Comparison of ENCODE assay signal across 8 cellular contexts in the genomic region with DNA sequence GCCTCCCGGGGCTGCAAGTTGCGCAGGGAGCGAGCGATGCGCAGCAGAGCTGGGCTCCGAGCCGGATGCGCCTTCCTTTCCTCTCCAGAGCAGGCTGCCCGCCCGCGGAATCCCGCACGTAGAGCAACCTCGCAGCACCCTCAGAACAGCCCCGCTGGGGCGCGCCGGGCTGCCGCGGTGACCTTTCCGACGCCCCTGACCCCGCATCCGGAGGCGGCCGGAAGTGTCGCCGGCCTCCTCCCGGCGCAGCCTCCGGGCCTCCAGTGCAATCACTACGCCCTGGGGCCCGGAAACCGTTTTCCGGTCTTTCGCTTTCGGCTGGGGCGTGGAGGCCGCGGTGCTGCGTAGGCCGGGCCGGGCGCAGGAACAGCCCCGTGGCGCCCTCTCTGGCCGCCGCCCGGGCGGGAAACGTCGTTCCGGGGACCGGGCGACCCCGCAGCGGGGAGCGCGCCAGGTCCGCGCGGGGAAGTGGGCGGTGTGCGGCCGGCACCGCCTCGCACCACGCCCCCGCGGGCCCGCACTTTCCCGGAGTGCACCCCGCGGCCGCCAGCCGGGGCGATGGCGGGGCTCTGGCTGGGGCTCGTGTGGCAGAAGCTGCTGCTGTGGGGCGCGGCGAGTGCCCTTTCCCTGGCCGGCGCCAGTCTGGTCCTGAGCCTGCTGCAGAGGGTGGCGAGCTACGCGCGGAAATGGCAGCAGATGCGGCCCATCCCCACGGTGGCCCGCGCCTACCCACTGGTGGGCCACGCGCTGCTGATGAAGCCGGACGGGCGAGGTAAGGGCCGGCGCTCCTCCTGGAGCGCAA. TPM values are rescaled to one million over a fixed set of nuclear protein-coding genes. Genes with fewer than 3 reads are reported as not detected.
DNase-seq lines count a peak whose midpoint lies in the region; ATAC-seq and TF ChIP-seq lines count a peak whose summit lies in the region.

A gene (plus strand): TSS at position 302 of the 802 bp plus-strand sequence. CDS start 257 bp downstream, at position 559.

- CTCF ChIA-PET in Panc1 (lab: Charles Lee): interaction anchor here (0.8 kb wide), 1 partner anchor 1550 kb away, joined by 3 read pairs; no protein-coding TSS in a partner anchor

- in situ Hi-C loops in Panc1 (cut with HindIII; ENCODE audit: low pct_unique_long_range_greater_than_20kb, low sequenced_read_pairs): no loop called here

- H3K27me3 ChIP-seq in Panc1 (ENCODE audit: control insufficient read depth, insufficient read depth, low read length) (no peaks in the 10 kb centered on the region), fibroblast of lung (ENCODE audit: control insufficient read depth, insufficient read depth, low read length) (no peaks in the 10 kb centered on the region)

- H2AFZ ChIP-seq in fibroblast of lung (ENCODE audit: low read length): peak within 1 kb of the TSS; percentile 94

- peak within 1 kb of the TSS; percentile 95 to 98 (median 97) for H3K27ac Mint-ChIP-seq in naive thymus-derived CD8-positive, alpha-beta T cell

- H3K4me2 ChIP-seq in fibroblast of lung (ENCODE audit: extremely low read depth, insufficient read depth, low read length): peak within 1 kb of the TSS; percentile 85

- DNase-seq in CMK (ENCODE audit: low read depth): peak; percentile 58
- DNase-seq in Panc1 (ENCODE audit: low read depth, low spot score): peak; percentile 8
- peak; percentile 79 for DNase-seq in activated T-helper 1 cell treated with Interleukin-2 at 50 U/mL for 16 hours (ENCODE audit: low read depth)
- DNase-seq in fibroblast of lung (ENCODE audit: low read depth in 2 of 2): peak; percentile 79 to 85
- peak; percentile 62 to 92 (median 86) for DNase-seq in naive thymus-derived CD8-positive, alpha-beta T cell
- peak; percentile 86 for DNase-seq in stimulated activated naive CD4-positive, alpha-beta T cell treated with Interleukin-2 at 50 U/mL for 16 hours (lab: John Stamatoyannopoulos, UW)

- H3K9me3 ChIP-seq in Panc1 (ENCODE audit: control insufficient read depth, insufficient read depth, low read depth, low read length): no peaks in the 10 kb centered on the region
- H3K9me3 ChIP-seq in fibroblast of lung (ENCODE audit: control insufficient read depth, insufficient read depth, low read depth, low read length): no peaks in the 10 kb centered on the region

- peak; percentile 71 for TF ChIP-seq CTCF in Panc1 (IDR thresholded peaks at IDR 0.05)
- peak in 1 of 2 donors; percentile 11 for TF ChIP-seq CTCF in fibroblast of lung (conservative IDR thresholded peaks at IDR 0.05 in 1 of 2, IDR thresholded peaks at IDR 0.05 in 1 of 2; ENCODE audit: low read depth in 1 of 2, low read length in 2 of 2)

- H4K20me1 ChIP-seq in fibroblast of lung (ENCODE audit: control insufficient read depth, extremely low read depth, insufficient read depth, low read length): no peaks in the 10 kb centered on the region

- H3K27me3 Mint-ChIP-seq in naive thymus-derived CD8-positive, alpha-beta T cell: no peaks in the 10 kb centered on the region

- POLR2A ChIA-PET in Panc1 (lab: Charles Lee): interaction anchor here (0.6 kb wide), 2 partner anchors 24 to 765 kb away, joined by 3 to 5 read pairs; a partner anchor contains a TSS
- POLR2A ChIA-PET in naive thymus-derived CD8-positive, alpha-beta T cell (lab: Charles Lee): interaction anchor here (0.6 to 2.7 kb wide), 10 partner anchors 11 to 1366 kb away, joined by 3 to 23 read pairs (median 4); a partner anchor contains a TSS

- H3K27ac ChIP-seq in Panc1 (ENCODE audit: low read length): peak within 1 kb of the TSS; percentile 21; the same call in 1 of the 2 replicates
- peak within 1 kb of the TSS; percentile 75 for H3K27ac ChIP-seq in fibroblast of lung (ENCODE audit: insufficient read depth, low read length)

- intact Hi-C loops in Panc1 (cut with micrococcal nuclease; ENCODE audit: unreplicated experiment): no loop called here

- peak within 1 kb of the TSS; percentile 88 for H3K9ac ChIP-seq in fibroblast of lung (ENCODE audit: insufficient read depth, low read length)

- ATAC-seq in GM19324 (IDR thresholded peaks at IDR 0.05; ENCODE audit: low FRiP score, unreplicated experiment): peak; percentile 87
- ATAC-seq in HG03457 (IDR thresholded peaks at IDR 0.05; ENCODE audit: unreplicated experiment): peak; percentile 87
- ATAC-seq in Panc1: peak; percentile 91
- peak; percentile 78 to 81 for ATAC-seq in naive thymus-derived CD8-positive, alpha-beta T cell

- H3K79me2 ChIP-seq in fibroblast of lung (ENCODE audit: control insufficient read depth, insufficient read depth, low read length): peaks cover 1% of the 10 kb centered on the region

- H3K4me1 Mint-ChIP-seq in naive thymus-derived CD8-positive, alpha-beta T cell: peaks cover 16 to 58% (median 47%) of the 10 kb centered on the region in 4 donors

- H3K36me3 Mint-ChIP-seq in naive thymus-derived CD8-positive, alpha-beta T cell: peaks cover 4 to 20% (median 9%) of the 10 kb centered on the region in 3 donors

- H3K4me3 ChIP-seq in Panc1 (ENCODE audit: low read depth in 2 of 2, low read length in 2 of 2) (peak within 1 kb of the TSS; percentile 60 to 63), fibroblast of lung (replicated peaks in 1 of 4; ENCODE audit: control extremely low read depth in 1 of 4, insufficient read depth in 1 of 4, low read depth in 3 of 4, low read length in 4 of 4) (peak within 1 kb of the TSS; percentile 50 to 85 (median 84))

- H3K9me3 Mint-ChIP-seq in naive thymus-derived CD8-positive, alpha-beta T cell: no peaks in the 10 kb centered on the region

- peak within 1 kb of the TSS; percentile 87 to 95 (median 92) for H3K4me3 Mint-ChIP-seq in naive thymus-derived CD8-positive, alpha-beta T cell

- no peaks in the 10 kb centered on the region for H3K36me3 ChIP-seq in Panc1 (ENCODE audit: control insufficient read depth, insufficient read depth, low read length)
- H3K36me3 ChIP-seq in fibroblast of lung (ENCODE audit: control insufficient read depth, insufficient read depth, low read length): peaks cover 3% of the 10 kb centered on the region

- no TSS peak for BruUV-seq in Panc1 (replicated peaks; lab: Mats Ljungman, UMichigan)

- H3K4me1 ChIP-seq in Panc1 (ENCODE audit: control insufficient read depth, insufficient read depth, low read length) (no peaks in the 10 kb centered on the region; the same call in 1 of the 2 replicates), fibroblast of lung (ENCODE audit: control insufficient read depth, extremely low read depth, insufficient read depth, low read length) (no peaks in the 10 kb centered on the region)

RNA-seq across cellular contexts. Expression of the gene that starts here (rescaled TPM):
- total RNA-seq in Panc1 (2021; ENCODE audit: unreplicated experiment) (1.1 TPM), fibroblast of lung (27.2 and 37.8 TPM in 2 replicates)
- polyA plus RNA-seq in Panc1 (2012; ENCODE audit: insufficient read length): 0.48 TPM
- polyA plus RNA-seq in fibroblast of lung: 8.2 and 17.2 TPM in 2 replicates
- 4.5 and 9.0 TPM in 2 replicates for polyA plus RNA-seq in fibroblast of lung (2012)
- 0.86 and 1.7 TPM in 2 replicates for polyA minus RNA-seq in fibroblast of lung (ENCODE audit: low replicate concordance)
- 10 to 100 TPM; 29.4 to 30.3 TPM for total RNA-seq in naive thymus-derived CD8-positive, alpha-beta T cell
- polyA plus RNA-seq in naive thymus-derived CD8-positive, alpha-beta T cell: 10 to 100 TPM; 19.3 to 28.4 (median 22.9) TPM

Comparison
In these comparisons a context has a peak if more than half of its experiments do, and no peak if none do; other contexts are left out.
1. Peak in every context shown above with its lines: DNase-seq, ATAC-seq, H3K4me3 ChIP-seq and H3K27ac ChIP-seq.
2. RNA of the gene that starts here (total RNA-seq): 27.2 to 37.8 TPM in fibroblast of lung and 29.4 to 30.3 TPM in naive thymus-derived CD8-positive, alpha-beta T cell; 1.1 TPM in Panc1 (single experiment); every median in the first group is over 10 times any median in the second.
3. DNase-seq: peak in every context shown above with its lines; median percentile 86 in naive thymus-derived CD8-positive, alpha-beta T cell; 86 in stimulated activated naive CD4-positive, alpha-beta T cell treated with Interleukin-2 at 50 U/mL for 16 hours; 82 in fibroblast of lung; 79 in activated T-helper 1 cell treated with Interleukin-2 at 50 U/mL for 16 hours; 58 in CMK; 8 in Panc1.